ENCODE assay signal across 8 cellular contexts in the genomic region with DNA sequence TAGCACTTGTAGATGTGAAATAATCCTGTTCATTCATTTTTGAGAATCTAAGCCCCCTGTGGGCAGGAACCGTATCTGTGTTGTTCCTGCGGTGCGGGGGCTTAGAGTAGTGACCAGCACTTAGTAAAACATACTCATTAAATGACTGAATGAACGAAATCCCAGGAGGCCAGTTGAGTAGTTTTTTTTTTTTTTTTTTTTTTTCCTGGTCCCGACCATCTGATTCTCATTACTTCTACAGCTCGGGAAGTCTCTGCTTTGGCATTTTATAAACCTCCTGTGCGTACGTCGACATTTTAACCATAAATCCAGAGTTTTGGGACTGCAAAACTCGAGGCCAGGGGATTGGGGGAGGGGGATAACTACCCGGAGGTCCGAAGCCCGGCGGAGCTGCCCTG. TPM values are rescaled to one million over a fixed set of nuclear protein-coding genes. Genes with fewer than 3 reads are reported as not detected.
A peak's percentile ranks its signal among the peaks of the same experiment; 100 is the strongest.
DNase-seq lines count a peak whose midpoint lies in the region; ATAC-seq, FAIRE-seq and TF ChIP-seq lines count a peak whose summit lies in the region.

No MANE protein-coding gene starts in this region.

- FAIRE-seq in A549 (lab: Jason Lieb, UNC) (no peak), GM12892 (lab: Jason Lieb, UNC) (no peak)

- peaks cover 23 to 60% of the 10 kb centered on the region in 2 experiments; a peak in 3 of 4 replicates for H3K79me1 ChIP-seq in IMR-90 (ENCODE audit: low read depth in 1 of 2, low read length in 2 of 2)

- H2BK20ac ChIP-seq in IMR-90 (ENCODE audit: low read depth, low read length), result peak overlapping the region; percentile 75

- peak overlapping the region; percentile 94 for H3K14ac ChIP-seq in IMR-90 (replicated peaks; ENCODE audit: low read depth, low read length)

- POLR2A ChIA-PET in A549 (lab: Yijun Ruan, JAX), result interaction anchor here (0.5 to 2.8 kb wide), 5 partner anchors 29 to 192 kb away, joined by 3 to 21 read pairs (median 4); partner anchors contain the start of gene SPRY4
- POLR2A ChIA-PET in IMR-90 (lab: Charles Lee; ENCODE audit: unreplicated experiment), result interaction anchor here (0.6 to 1.0 kb wide), 3 partner anchors 29 to 246 kb away, joined by 3 to 6 read pairs (median 4); no protein-coding TSS in a partner anchor

- peaks cover 16% of the 10 kb centered on the region for H3K4me1 Mint-ChIP-seq in chondrocyte (ENCODE audit: low read depth)

- peak overlapping the region; percentile 84 for H3K56ac ChIP-seq in IMR-90 (ENCODE audit: extremely low read depth, insufficient read depth, low read length)

- H4K91ac ChIP-seq in IMR-90 (ENCODE audit: insufficient read depth, low read depth, low read length), result peak overlapping the region; percentile 71

- peak overlapping the region; percentile 62 for H3K4ac ChIP-seq in IMR-90 (ENCODE audit: low read depth, low read length)

- peak overlapping the region; percentile 96 for H2BK5ac ChIP-seq in IMR-90 (ENCODE audit: low read depth, low read length, poor library complexity, severe bottlenecking)

- no peak for TF ChIP-seq EP300 in A549 (IDR thresholded peaks at IDR 0.05)

- peak overlapping the region; percentile 74 for H3K27ac Mint-ChIP-seq in chondrocyte (ENCODE audit: unreplicated experiment)

- CTCF ChIA-PET in A549 (lab: Yijun Ruan, JAX) (interaction anchor here (0.6 to 6.4 kb wide), 4 partner anchors 31 to 1561 kb away, joined by 3 to 28 read pairs (median 5); no protein-coding TSS in a partner anchor), IMR-90 (lab: Yijun Ruan, JAX) (interaction anchor here (0.5 to 0.6 kb wide), 2 partner anchors 32 to 228 kb away, joined by 3 to 5 read pairs; no protein-coding TSS in a partner anchor)

- peak overlapping the region; percentile 95 for H2AK9ac ChIP-seq in IMR-90 (replicated peaks; ENCODE audit: low read depth, low read length, poor library complexity)

- H4K8ac ChIP-seq in IMR-90 (ENCODE audit: low read depth in 2 of 2, low read length in 2 of 2), result peak overlapping the region; percentile 94 to 98

- H3K4me3 ChIP-seq in A549 (peak overlapping the region; percentile 68), IMR-90 (ENCODE audit: insufficient read depth, low read depth, low read length) (peak overlapping the region; percentile 46), mononuclear cell (ENCODE audit: low read length) (peak overlapping the region; percentile 50)

- peak overlapping the region; percentile 75 for H4K5ac ChIP-seq in IMR-90 (ENCODE audit: low read depth, low read length)

- intact Hi-C loops in IMR-90 (cut with micrococcal nuclease), result loop anchor here (2.0 kb wide), 1 partner anchor 192 kb away; no protein-coding TSS in a partner anchor

- no peaks in the 10 kb centered on the region for H3K36me3 ChIP-seq in IMR-90 (ENCODE audit: control insufficient read depth, insufficient read depth, low read length)

- H3K18ac ChIP-seq in IMR-90 (ENCODE audit: low read depth, low read length), result peak overlapping the region; percentile 52

- in situ Hi-C loops in IMR-90 (cut with MboI; ENCODE audit: low sequenced_read_pairs), result no loop called here

- peaks cover 16% of the 10 kb centered on the region for H3K9me1 ChIP-seq in IMR-90 (ENCODE audit: insufficient read depth, low read length)

- H3K27me3 ChIP-seq in IMR-90 (ENCODE audit: control insufficient read depth, insufficient read depth, low read length) (no peaks in the 10 kb centered on the region), mononuclear cell (ENCODE audit: insufficient read depth, low read length) (peaks cover 68% of the 10 kb centered on the region)

- BruUV-seq in IMR-90 (replicated peaks; lab: Mats Ljungman, UMichigan), result no TSS peak

- ATAC-seq in A549 (0 out of 6 replicates have a peak, but pooled peaks of 1 of the 2 experiments have one; percentile 5), IMR-90 (ENCODE audit: low read depth) (no peak)

- dilution Hi-C loops in IMR-90 (cut with HindIII; ENCODE audit: low sequenced_read_pairs, unreplicated experiment), result no loop called here

- TF ChIP-seq POLR2A in A549 (IDR thresholded peaks at IDR 0.05; ENCODE audit: low read length), result no peak
- no peak for TF ChIP-seq POLR2A in IMR-90 (IDR thresholded peaks at IDR 0.05; ENCODE audit: low read depth, low read length)
- TF ChIP-seq POLR2A in GM12892 (IDR thresholded peaks at IDR 0.05; ENCODE audit: low read depth, low read length), result no peak

- H3K27me3 Mint-ChIP-seq in chondrocyte (ENCODE audit: low read depth), result peaks cover 2% of the 10 kb centered on the region

- H4K20me1 ChIP-seq in IMR-90 (ENCODE audit: insufficient read depth, low read length), result no peaks in the 10 kb centered on the region

- TF ChIP-seq RAD21 in A549 (conservative IDR thresholded peaks at IDR 0.05 in 1 of 2, IDR thresholded peaks at IDR 0.05 in 1 of 2), result no peak
- TF ChIP-seq RAD21 in IMR-90 (IDR thresholded peaks at IDR 0.05; ENCODE audit: low read length), result 0 out of 2 replicates have a peak, but pooled peaks have one; percentile 6

- peak overlapping the region; percentile 98 to 99 for H3K27ac ChIP-seq in A549
- H3K27ac ChIP-seq in IMR-90 (ENCODE audit: insufficient read depth, low read length), result peak overlapping the region; percentile 92

- H2AFZ ChIP-seq in IMR-90 (replicated peaks; ENCODE audit: low read length, poor library complexity), result peak overlapping the region; percentile 93

- H3K4me2 ChIP-seq in A549 (peak overlapping the region; percentile 95), IMR-90 (ENCODE audit: low read depth, low read length) (peak overlapping the region; percentile 45)

- DNase-seq in A549 (ENCODE audit: low read depth in 1 of 2, low spot score in 1 of 2) (no peak), IMR-90 (peak; percentile 79), chondrocyte (ENCODE audit: low spot score) (no peak), middle frontal gyrus (ENCODE audit: extremely low spot score, low spot score) (no peak), activated gamma-delta T cell treated with Interleukin-2 at 50 U/mL for 16 hours (no peak), GM12892 (ENCODE audit: insufficient read length) (no peak)
- no peak for DNase-seq in central memory CD4-positive, alpha-beta T cell

- H2BK15ac ChIP-seq in IMR-90 (ENCODE audit: low read depth, low read length), result peak overlapping the region; percentile 100

- no peaks in the 10 kb centered on the region for H3K36me3 Mint-ChIP-seq in chondrocyte (ENCODE audit: low read depth)

- H3K23ac ChIP-seq in IMR-90 (ENCODE audit: low read depth, low read length), result peak overlapping the region; percentile 66

- WGBS in A549 (ENCODE audit: missing lambda C conversion rate), result 29% methylated on average over 10 of the region's 14 CpGs
- no CpG with 5 or more reads among the region's 14 CpGs for WGBS in IMR-90 (ENCODE audit: extremely low coverage in 2 of 2, insufficient read length in 1 of 2), 2 experiments

- peak overlapping the region; percentile 67 for H3K9ac ChIP-seq in IMR-90 (ENCODE audit: low read depth, low read length)

- TF ChIP-seq CTCF in A549 (IDR thresholded peaks at IDR 0.05) (no peak), IMR-90 (conservative IDR thresholded peaks at IDR 0.05; ENCODE audit: low read depth, low read length) (no peak), chondrocyte (IDR thresholded peaks at IDR 0.05) (no peak)

- peak overlapping the region; percentile 94 for H2AK5ac ChIP-seq in IMR-90 (ENCODE audit: low read depth, low read length)

- H3K4me3 Mint-ChIP-seq in chondrocyte (ENCODE audit: unreplicated experiment), result peak overlapping the region; percentile 67

- H2BK120ac ChIP-seq in IMR-90 (ENCODE audit: low read depth, low read length), result peak overlapping the region; percentile 79

- H3K9me3 Mint-ChIP-seq in chondrocyte (ENCODE audit: low read depth), result no peaks in the 10 kb centered on the region

- H3K4me1 ChIP-seq in A549, result peaks cover 25% of the 10 kb centered on the region
- H3K4me1 ChIP-seq in IMR-90 (ENCODE audit: control insufficient read depth, insufficient read depth, low read length), result peaks cover 12% of the 10 kb centered on the region
- peaks cover 32% of the 10 kb centered on the region for H3K4me1 ChIP-seq in mononuclear cell (ENCODE audit: insufficient read depth, low read length)

- H3K9me3 ChIP-seq in A549 (no peaks in the 10 kb centered on the region), IMR-90 (ENCODE audit: control insufficient read depth, insufficient read depth, low read length) (no peaks in the 10 kb centered on the region), mononuclear cell (ENCODE audit: low read depth, low read length) (no peaks in the 10 kb centered on the region)

TF ChIP-seq in A549, 52 proteins besides CTCF, POLR2A, EP300 and RAD21:
- TF ChIP-seq RFX5 (IDR thresholded peaks at IDR 0.05) (no peak), BHLHE40 (IDR thresholded peaks at IDR 0.05; ENCODE audit: low read depth, low read length) (no peak), HOXB13 (CRISPR knock-in tag; IDR thresholded peaks at IDR 0.05; ENCODE audit: low read depth) (no peak), ZNF302 (CRISPR knock-in tag; IDR thresholded peaks at IDR 0.05) (no peak), PHF8 (IDR thresholded peaks at IDR 0.05; ENCODE audit: borderline replicate concordance, low read depth) (0 out of 2 replicates have a peak, but pooled peaks have one; percentile 6), ZFP36 (IDR thresholded peaks at IDR 0.05; ENCODE audit: borderline replicate concordance, partially characterized antibody) (no peak)
TF ChIP-seq in A549: peak in this region for 1.

TF ChIP-seq in IMR-90, 13 proteins besides CTCF, POLR2A, EP300 and RAD21:
- TF ChIP-seq MXI1 (IDR thresholded peaks at IDR 0.05; ENCODE audit: borderline replicate concordance, low read depth, low read length) (no peak), RCOR1 (IDR thresholded peaks at IDR 0.05; ENCODE audit: insufficient replicate concordance, low read length) (peak; percentile 70)
- TF ChIP-seq, protein P1, sequence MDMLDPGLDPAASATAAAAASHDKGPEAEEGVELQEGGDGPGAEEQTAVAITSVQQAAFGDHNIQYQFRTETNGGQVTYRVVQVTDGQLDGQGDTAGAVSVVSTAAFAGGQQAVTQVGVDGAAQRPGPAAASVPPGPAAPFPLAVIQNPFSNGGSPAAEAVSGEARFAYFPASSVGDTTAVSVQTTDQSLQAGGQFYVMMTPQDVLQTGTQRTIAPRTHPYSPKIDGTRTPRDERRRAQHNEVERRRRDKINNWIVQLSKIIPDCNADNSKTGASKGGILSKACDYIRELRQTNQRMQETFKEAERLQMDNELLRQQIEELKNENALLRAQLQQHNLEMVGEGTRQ (IDR thresholded peaks at IDR 0.05; ENCODE audit: low read depth, low read length), result peak; percentile 11; the same call in 1 of the 2 replicates

RNA-seq across cellular contexts. Expression of gene SPRY4, which starts 31.5 kb away (rescaled TPM):
- 5.7 and 6.7 TPM in 2 replicates for polyA plus RNA-seq in A549 (2011; rRNA removed)
- polyA plus RNA-seq in A549 (2012; cell fraction: cytosol; rRNA removed), result 3.6 and 5.0 TPM in 2 replicates
- polyA plus RNA-seq in A549 (2012; cell fraction: nucleus; rRNA removed), result 15.6 and 17.1 TPM in 2 replicates
- polyA plus RNA-seq in A549 (2017; fragmentation: RNase III; extraction: RNeasy Plus Mini Kit Qiagen cat#74134 plus additional on column Dnase treatment), result 3.0 to 3.4 TPM (median 3.3 TPM) in 3 replicates
- polyA minus RNA-seq in A549 (2011; rRNA and poly(A)+ RNA removed), result 14.0 and 17.9 TPM in 2 replicates
- 8.4 and 10.3 TPM in 2 replicates for total RNA-seq in IMR-90 (2012; rRNA removed)
- 21.0 and 22.1 TPM in 2 replicates for polyA plus RNA-seq in IMR-90 (2012; rRNA removed)
- polyA plus RNA-seq in IMR-90 (2012; cell fraction: cytosol; rRNA removed), result 13.3 and 14.6 TPM in 2 replicates
- polyA plus RNA-seq in IMR-90 (2012; cell fraction: nucleus; rRNA removed; ENCODE audit: low replicate concordance), result 59.8 and 89.3 TPM in 2 replicates
- 5.3 to 9.6 TPM (median 8.3 TPM) in 3 replicates for total RNA-seq in chondrocyte
- total RNA-seq in mononuclear cell, result not detected
- polyA plus RNA-seq in GM12892 (2012; ENCODE audit: missing spikeins), result 0.70 TPM
